23 cellular contexts compared by ENCODE assay signal in the genomic region with DNA sequence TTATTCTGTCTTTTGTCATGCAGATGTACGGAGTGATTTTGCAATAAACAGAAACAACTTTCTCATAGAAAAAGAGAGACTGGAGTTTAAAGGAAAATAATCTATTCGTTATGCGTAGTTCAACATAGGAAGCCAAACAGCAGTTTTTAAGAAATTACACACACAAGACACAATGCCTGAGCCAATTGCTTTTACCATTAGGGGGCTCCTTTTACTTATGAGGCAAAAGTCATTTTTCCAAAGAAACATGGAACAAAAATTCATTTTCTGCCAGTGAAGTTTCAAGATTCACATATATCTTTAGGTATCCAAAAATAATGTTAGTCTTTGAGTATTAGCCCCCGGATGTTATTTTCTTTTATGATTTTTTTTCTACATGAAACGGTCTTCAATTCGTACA. TPM values are rescaled to one million over a fixed set of nuclear protein-coding genes. Genes with fewer than 3 reads are reported as not detected.
"Had no signal": no experiment of that assay in that cellular context is flagged by ENCODE, and none has a peak within 500 bp of the region (broad histone marks: within the 10 kb centered on the region; RNA-seq: fewer than 3 reads in every experiment).

No MANE protein-coding gene starts in this region.

- H3K4me1 Mint-ChIP-seq: activated naive CD8-positive, alpha-beta T cell treated with anti-CD3 and anti-CD28 coated beads for 36 hours; immature natural killer cell; naive thymus-derived CD8-positive, alpha-beta T cell; stimulated activated memory B cell treated with anti-CD40 and anti-IgM and Interleukin-4, amounts not matched to agents 10 μg/mL and 1 μg/mL and 100 μg/mL, for 72 hours had no signal

- H3K9me3 Mint-ChIP-seq: stimulated activated memory B cell treated with anti-CD40 and anti-IgM and Interleukin-4, amounts not matched to agents 10 μg/mL and 1 μg/mL and 100 μg/mL, for 72 hours had no signal

- H3K27ac Mint-ChIP-seq: activated CD8-positive, alpha-beta T cell treated with anti-CD3 and anti-CD28 coated beads for 36 hours; activated naive CD8-positive, alpha-beta T cell treated with anti-CD3 and anti-CD28 coated beads for 36 hours; activated T-cell treated with anti-CD3 and anti-CD28 coated beads, Interleukin-2, amount 50 U/mL, for 72 hours; immature natural killer cell; naive thymus-derived CD8-positive, alpha-beta T cell; stimulated activated memory B cell treated with anti-CD40 and anti-IgM and Interleukin-4, amounts not matched to agents 10 μg/mL and 1 μg/mL and 100 μg/mL, for 72 hours had no signal

- DNase-seq: activated CD4-positive, alpha-beta T cell treated with anti-CD3 and anti-CD28 coated beads for 4 hours; activated CD8-positive, alpha-beta memory T cell treated with anti-CD3 and anti-CD28 coated beads, Interleukin-2, amount 50 U/mL, for 4 hours; activated CD8-positive, alpha-beta T cell treated with anti-CD3 and anti-CD28 coated beads for 36 hours; activated gamma-delta T cell treated with Interleukin-2 at 50 U/mL for 16 hours; activated naive CD8-positive, alpha-beta T cell treated with anti-CD3 and anti-CD28 coated beads for 36 hours; activated T-cell treated with anti-CD3 and anti-CD28 coated beads, Interleukin-2, amount 50 U/mL, for 72 hours; anterior cingulate cortex; colonic mucosa; immature natural killer cell; mucosa of descending colon; naive thymus-derived CD8-positive, alpha-beta T cell; psoas muscle; spleen; stimulated activated CD4-positive, alpha-beta T cell treated with anti-CD3 and anti-CD28 coated beads, Interleukin-1b, Interleukin-23, amount 100 ng/mL, for 48 hours; T1000; transverse colon; WERI-Rb-1 had no signal

- ATAC-seq: activated CD8-positive, alpha-beta T cell treated with anti-CD3 and anti-CD28 coated beads for 36 hours; activated T-cell treated with anti-CD3 and anti-CD28 coated beads, Interleukin-2, amount 50 U/mL, for 72 hours; mucosa of descending colon; naive thymus-derived CD8-positive, alpha-beta T cell; psoas muscle; sciatic nerve; stimulated activated memory B cell treated with anti-CD40 and anti-IgM and Interleukin-4, amounts not matched to agents 10 μg/mL and 1 μg/mL and 100 μg/mL, for 72 hours had no signal

- H3K36me3 Mint-ChIP-seq: activated naive CD8-positive, alpha-beta T cell treated with anti-CD3 and anti-CD28 coated beads for 36 hours; naive thymus-derived CD8-positive, alpha-beta T cell; stimulated activated memory B cell treated with anti-CD40 and anti-IgM and Interleukin-4, amounts not matched to agents 10 μg/mL and 1 μg/mL and 100 μg/mL, for 72 hours had no signal

- H3K27me3 Mint-ChIP-seq: activated CD8-positive, alpha-beta T cell treated with anti-CD3 and anti-CD28 coated beads for 36 hours; activated naive CD8-positive, alpha-beta T cell treated with anti-CD3 and anti-CD28 coated beads for 36 hours; stimulated activated memory B cell treated with anti-CD40 and anti-IgM and Interleukin-4, amounts not matched to agents 10 μg/mL and 1 μg/mL and 100 μg/mL, for 72 hours had no signal

- H3K4me3 Mint-ChIP-seq: activated CD8-positive, alpha-beta T cell treated with anti-CD3 and anti-CD28 coated beads for 36 hours; activated naive CD8-positive, alpha-beta T cell treated with anti-CD3 and anti-CD28 coated beads for 36 hours; activated T-cell treated with anti-CD3 and anti-CD28 coated beads, Interleukin-2, amount 50 U/mL, for 72 hours; immature natural killer cell; naive thymus-derived CD8-positive, alpha-beta T cell; stimulated activated memory B cell treated with anti-CD40 and anti-IgM and Interleukin-4, amounts not matched to agents 10 μg/mL and 1 μg/mL and 100 μg/mL, for 72 hours had no signal

- H3K4me3 ChIP-seq: cardiac muscle cell, colonic mucosa, mucosa of descending colon, psoas muscle, spleen, transverse colon had no signal

RNA-seq across cellular contexts. Expression of gene CNTN6, which starts 10.7 kb away (rescaled TPM):
- total RNA-seq: activated CD8-positive, alpha-beta T cell treated with anti-CD3 and anti-CD28 coated beads for 36 hours; activated naive CD8-positive, alpha-beta T cell treated with anti-CD3 and anti-CD28 coated beads for 36 hours; activated T-cell treated with anti-CD3 and anti-CD28 coated beads, Interleukin-2, amount 50 U/mL, for 72 hours; endothelial cell of umbilical vein; glomerular endothelial cell; lung microvascular endothelial cell; naive thymus-derived CD8-positive, alpha-beta T cell; transverse colon had no signal
